In genomic region chr16:89922477-89922883, GRCh38 we compare ENCODE assay signal across 1 cellular context.
TF ChIP-seq lines count a peak whose summit lies in the region.

No MANE protein-coding gene starts in this region.

TF ChIP-seq in K562, 482 proteins besides CTCF, POLR2A, EP300 and RAD21 (continued from another document and continues in another):
- TF ChIP-seq, protein P1, sequence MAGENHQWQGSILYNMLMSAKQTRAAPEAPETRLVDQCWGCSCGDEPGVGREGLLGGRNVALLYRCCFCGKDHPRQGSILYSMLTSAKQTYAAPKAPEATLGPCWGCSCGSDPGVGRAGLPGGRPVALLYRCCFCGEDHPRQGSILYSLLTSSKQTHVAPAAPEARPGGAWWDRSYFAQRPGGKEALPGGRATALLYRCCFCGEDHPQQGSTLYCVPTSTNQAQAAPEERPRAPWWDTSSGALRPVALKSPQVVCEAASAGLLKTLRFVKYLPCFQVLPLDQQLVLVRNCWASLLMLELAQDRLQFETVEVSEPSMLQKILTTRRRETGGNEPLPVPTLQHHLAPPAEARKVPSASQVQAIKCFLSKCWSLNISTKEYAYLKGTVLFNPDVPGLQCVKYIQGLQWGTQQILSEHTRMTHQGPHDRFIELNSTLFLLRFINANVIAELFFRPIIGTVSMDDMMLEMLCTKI (IDR thresholded peaks at IDR 0.05; ENCODE audit: partially characterized antibody), result no peak
- TF ChIP-seq TCF7L2 (IDR thresholded peaks at IDR 0.05; ENCODE audit: low read depth, low read length) (no peak), BRD4 (IDR thresholded peaks at IDR 0.05) (no peak), CCAR2 (IDR thresholded peaks at IDR 0.05; ENCODE audit: low read depth, low read length) (no peak), KLF6 (CRISPR knock-in tag; IDR thresholded peaks at IDR 0.05; ENCODE audit: borderline replicate concordance) (no peak), MAZ (CRISPR knock-in tag; conservative IDR thresholded peaks at IDR 0.05 in 1 of 2, IDR thresholded peaks at IDR 0.05 in 1 of 2) (no peak), MAFF (IDR thresholded peaks at IDR 0.05; ENCODE audit: low read length) (no peak), TOE1 (IDR thresholded peaks at IDR 0.05; ENCODE audit: borderline replicate concordance) (no peak), TOE1 (CRISPR knock-in tag; IDR thresholded peaks at IDR 0.05; ENCODE audit: borderline replicate concordance, low read depth) (no peak), ATF7 (IDR thresholded peaks at IDR 0.05) (no peak), SMARCB1 (IDR thresholded peaks at IDR 0.05; ENCODE audit: insufficient read length, low read depth) (no peak), RUNX1 (IDR thresholded peaks at IDR 0.05; ENCODE audit: low read depth) (no peak), C11orf30 (IDR thresholded peaks at IDR 0.05; ENCODE audit: low read depth) (no peak), PREB (CRISPR knock-in tag; IDR thresholded peaks at IDR 0.05) (no peak), BRD9 (IDR thresholded peaks at IDR 0.05; ENCODE audit: low read depth, partially characterized antibody) (no peak), ELF2 (CRISPR knock-in tag; IDR thresholded peaks at IDR 0.05) (no peak), CBFB (CRISPR knock-in tag; IDR thresholded peaks at IDR 0.05) (no peak), ZNF586 (CRISPR knock-in tag; conservative IDR thresholded peaks at IDR 0.05) (no peak), PHB2 (IDR thresholded peaks at IDR 0.05; ENCODE audit: low read depth) (no peak), ZNF764 (CRISPR knock-in tag; IDR thresholded peaks at IDR 0.05; ENCODE audit: low read depth) (no peak), SFPQ (IDR thresholded peaks at IDR 0.05; ENCODE audit: low read depth, low read length) (no peak), GTF3C2 (IDR thresholded peaks at IDR 0.05; ENCODE audit: borderline replicate concordance, extremely low read depth, insufficient read length) (no peak), CREB5 (CRISPR knock-in tag; IDR thresholded peaks at IDR 0.05) (0 out of 2 replicates have a peak, but pooled peaks have one; percentile 31), MEF2D (tag; conservative IDR thresholded peaks at IDR 0.05; ENCODE audit: low read depth) (no peak), MECOM (CRISPR knock-in tag; IDR thresholded peaks at IDR 0.05) (no peak), PATZ1 (CRISPR knock-in tag; IDR thresholded peaks at IDR 0.05; ENCODE audit: borderline replicate concordance) (no peak)
- TF ChIP-seq, protein P2, sequence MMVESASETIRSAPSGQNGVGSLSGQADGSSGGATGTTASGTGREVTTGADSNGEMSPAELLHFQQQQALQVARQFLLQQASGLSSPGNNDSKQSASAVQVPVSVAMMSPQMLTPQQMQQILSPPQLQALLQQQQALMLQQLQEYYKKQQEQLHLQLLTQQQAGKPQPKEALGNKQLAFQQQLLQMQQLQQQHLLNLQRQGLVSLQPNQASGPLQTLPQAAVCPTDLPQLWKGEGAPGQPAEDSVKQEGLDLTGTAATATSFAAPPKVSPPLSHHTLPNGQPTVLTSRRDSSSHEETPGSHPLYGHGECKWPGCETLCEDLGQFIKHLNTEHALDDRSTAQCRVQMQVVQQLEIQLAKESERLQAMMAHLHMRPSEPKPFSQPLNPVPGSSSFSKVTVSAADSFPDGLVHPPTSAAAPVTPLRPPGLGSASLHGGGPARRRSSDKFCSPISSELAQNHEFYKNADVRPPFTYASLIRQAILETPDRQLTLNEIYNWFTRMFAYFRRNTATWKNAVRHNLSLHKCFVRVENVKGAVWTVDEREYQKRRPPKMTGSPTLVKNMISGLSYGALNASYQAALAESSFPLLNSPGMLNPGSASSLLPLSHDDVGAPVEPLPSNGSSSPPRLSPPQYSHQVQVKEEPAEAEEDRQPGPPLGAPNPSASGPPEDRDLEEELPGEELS (CRISPR knock-in tag; IDR thresholded peaks at IDR 0.05; ENCODE audit: borderline replicate concordance), result no peak
- TF ChIP-seq, protein P3, sequence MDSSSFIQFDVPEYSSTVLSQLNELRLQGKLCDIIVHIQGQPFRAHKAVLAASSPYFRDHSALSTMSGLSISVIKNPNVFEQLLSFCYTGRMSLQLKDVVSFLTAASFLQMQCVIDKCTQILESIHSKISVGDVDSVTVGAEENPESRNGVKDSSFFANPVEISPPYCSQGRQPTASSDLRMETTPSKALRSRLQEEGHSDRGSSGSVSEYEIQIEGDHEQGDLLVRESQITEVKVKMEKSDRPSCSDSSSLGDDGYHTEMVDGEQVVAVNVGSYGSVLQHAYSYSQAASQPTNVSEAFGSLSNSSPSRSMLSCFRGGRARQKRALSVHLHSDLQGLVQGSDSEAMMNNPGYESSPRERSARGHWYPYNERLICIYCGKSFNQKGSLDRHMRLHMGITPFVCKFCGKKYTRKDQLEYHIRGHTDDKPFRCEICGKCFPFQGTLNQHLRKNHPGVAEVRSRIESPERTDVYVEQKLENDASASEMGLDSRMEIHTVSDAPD (CRISPR knock-in tag; IDR thresholded peaks at IDR 0.05), result no peak
- TF ChIP-seq, protein P4, sequence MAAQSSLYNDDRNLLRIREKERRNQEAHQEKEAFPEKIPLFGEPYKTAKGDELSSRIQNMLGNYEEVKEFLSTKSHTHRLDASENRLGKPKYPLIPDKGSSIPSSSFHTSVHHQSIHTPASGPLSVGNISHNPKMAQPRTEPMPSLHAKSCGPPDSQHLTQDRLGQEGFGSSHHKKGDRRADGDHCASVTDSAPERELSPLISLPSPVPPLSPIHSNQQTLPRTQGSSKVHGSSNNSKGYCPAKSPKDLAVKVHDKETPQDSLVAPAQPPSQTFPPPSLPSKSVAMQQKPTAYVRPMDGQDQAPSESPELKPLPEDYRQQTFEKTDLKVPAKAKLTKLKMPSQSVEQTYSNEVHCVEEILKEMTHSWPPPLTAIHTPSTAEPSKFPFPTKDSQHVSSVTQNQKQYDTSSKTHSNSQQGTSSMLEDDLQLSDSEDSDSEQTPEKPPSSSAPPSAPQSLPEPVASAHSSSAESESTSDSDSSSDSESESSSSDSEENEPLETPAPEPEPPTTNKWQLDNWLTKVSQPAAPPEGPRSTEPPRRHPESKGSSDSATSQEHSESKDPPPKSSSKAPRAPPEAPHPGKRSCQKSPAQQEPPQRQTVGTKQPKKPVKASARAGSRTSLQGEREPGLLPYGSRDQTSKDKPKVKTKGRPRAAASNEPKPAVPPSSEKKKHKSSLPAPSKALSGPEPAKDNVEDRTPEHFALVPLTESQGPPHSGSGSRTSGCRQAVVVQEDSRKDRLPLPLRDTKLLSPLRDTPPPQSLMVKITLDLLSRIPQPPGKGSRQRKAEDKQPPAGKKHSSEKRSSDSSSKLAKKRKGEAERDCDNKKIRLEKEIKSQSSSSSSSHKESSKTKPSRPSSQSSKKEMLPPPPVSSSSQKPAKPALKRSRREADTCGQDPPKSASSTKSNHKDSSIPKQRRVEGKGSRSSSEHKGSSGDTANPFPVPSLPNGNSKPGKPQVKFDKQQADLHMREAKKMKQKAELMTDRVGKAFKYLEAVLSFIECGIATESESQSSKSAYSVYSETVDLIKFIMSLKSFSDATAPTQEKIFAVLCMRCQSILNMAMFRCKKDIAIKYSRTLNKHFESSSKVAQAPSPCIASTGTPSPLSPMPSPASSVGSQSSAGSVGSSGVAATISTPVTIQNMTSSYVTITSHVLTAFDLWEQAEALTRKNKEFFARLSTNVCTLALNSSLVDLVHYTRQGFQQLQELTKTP (IDR thresholded peaks at IDR 0.05; ENCODE audit: low read depth in 1 of 2, partially characterized antibody in 2 of 2), result no peak
- TF ChIP-seq, protein P5, sequence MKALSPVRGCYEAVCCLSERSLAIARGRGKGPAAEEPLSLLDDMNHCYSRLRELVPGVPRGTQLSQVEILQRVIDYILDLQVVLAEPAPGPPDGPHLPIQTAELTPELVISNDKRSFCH (CRISPR knock-in tag; IDR thresholded peaks at IDR 0.05), result no peak
- TF ChIP-seq, protein P5 (tag; IDR thresholded peaks at IDR 0.05), result no peak
